ENCODE assay signal across 21 cellular contexts in the genomic region with DNA sequence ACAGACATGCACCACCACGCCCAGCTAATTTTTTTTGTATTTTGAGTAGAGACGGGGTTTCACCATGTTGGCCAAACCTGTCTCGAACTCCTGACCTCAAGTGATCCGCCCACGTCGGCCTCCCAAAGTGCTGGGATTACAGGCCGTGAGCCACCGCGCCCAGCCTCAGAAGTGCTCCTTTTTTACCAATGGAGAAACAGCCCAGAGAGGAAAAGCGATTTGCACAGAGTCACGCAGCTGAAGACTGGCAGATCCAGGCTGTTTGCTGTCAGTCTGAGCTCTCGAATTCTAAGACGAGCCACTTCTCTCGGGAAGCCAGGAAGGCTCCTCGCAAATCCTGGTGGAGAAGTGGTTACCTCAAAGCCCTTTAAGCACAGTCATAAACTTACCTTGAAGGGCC. TPM values are rescaled to one million over a fixed set of nuclear protein-coding genes. Genes with fewer than 3 reads are reported as not detected.
A peak's percentile ranks its signal among the peaks of the same experiment; 100 is the strongest.
DNase-seq lines count a peak whose midpoint lies in the region; ATAC-seq and TF ChIP-seq lines count a peak whose summit lies in the region.
"Had no signal": no experiment of that assay in that cellular context is flagged by ENCODE, and none has a peak within 500 bp of the region (broad histone marks: within the 10 kb centered on the region; RNA-seq: fewer than 3 reads in every experiment).

No MANE protein-coding gene starts in this region.

- H2BK20ac ChIP-seq in IMR-90 (ENCODE audit: low read depth, low read length), result no peak overlapping the region

- H3K36me3 Mint-ChIP-seq in chondrocyte (ENCODE audit: low read depth), result peaks cover 3% of the 10 kb centered on the region
- H3K36me3 Mint-ChIP-seq in osteocyte (ENCODE audit: unreplicated experiment), result no peaks in the 10 kb centered on the region
- H3K36me3 Mint-ChIP-seq: stimulated activated effector memory CD8-positive, alpha-beta T cell treated with anti-CD3 and anti-CD28 coated beads, Interleukin-12 subunit alpha, Interleukin-12 subunit beta, amount 100 ng/mL, for 72 hours had no signal

- H3K27me3 ChIP-seq in AG04450 (ENCODE audit: control insufficient read depth, insufficient read depth, low read length), result no peaks in the 10 kb centered on the region
- no peaks in the 10 kb centered on the region for H3K27me3 ChIP-seq in IMR-90 (ENCODE audit: control insufficient read depth, insufficient read depth, low read length)
- no peaks in the 10 kb centered on the region for H3K27me3 ChIP-seq in SJCRH30

- no peak overlapping the region for H3K9ac ChIP-seq in IMR-90 (ENCODE audit: low read depth, low read length)

- H3K4me2 ChIP-seq in IMR-90 (ENCODE audit: low read depth, low read length), result no peak overlapping the region

- no peak for DNase-seq in AG04450 (ENCODE audit: low read depth, low spot score)
- DNase-seq in IMR-90, result no peak
- DNase-seq in chondrocyte (ENCODE audit: low spot score), result no peak
- peak; percentile 64 for DNase-seq in osteocyte (ENCODE audit: extremely low spot score, unreplicated experiment)
- no peak for DNase-seq in SJCRH30
- no peak for DNase-seq in NOMO-1 treated with dmso at 0.1 percent for 144 hours (lab: John Stamatoyannopoulos, UW; ENCODE audit: unreplicated experiment)
- DNase-seq in SIG-M5 treated with dmso at 0.1 percent for 504 hours (lab: John Stamatoyannopoulos, UW; ENCODE audit: unreplicated experiment), result no peak
- DNase-seq: activated CD4-positive, alpha-beta T cell treated with anti-CD3 and anti-CD28 coated beads for 48 hours; activated T-cell treated with anti-CD3 and anti-CD28 coated beads, Interleukin-2, amount 50 U/mL, for 24 hours; AML-193; CD4-positive, alpha-beta T cell; lower lobe of right lung; NCI-H1092; NCI-H187; NCI-H774; posterior cingulate gyrus; stimulated activated CD4-positive, alpha-beta T cell treated with anti-CD3 and anti-CD28 coated beads, Interleukin-4, amount 100 ng/mL, for 24 hours had no signal

- no peak for TF ChIP-seq POLR2A in IMR-90 (IDR thresholded peaks at IDR 0.05; ENCODE audit: low read depth, low read length)

- H3K36me3 ChIP-seq in IMR-90 (ENCODE audit: control insufficient read depth, insufficient read depth, low read length) (no peaks in the 10 kb centered on the region), SJCRH30 (no peaks in the 10 kb centered on the region)
- H3K36me3 ChIP-seq: lower lobe of right lung had no signal

- peaks cover 13% of the 10 kb centered on the region for H3K9me3 ChIP-seq in AG04450 (ENCODE audit: control insufficient read depth, insufficient read depth, low read length)
- H3K9me3 ChIP-seq in IMR-90 (ENCODE audit: control insufficient read depth, insufficient read depth, low read length), result peaks cover 5% of the 10 kb centered on the region; the same call in 1 of the 2 replicates
- no peaks in the 10 kb centered on the region; the same call in 1 of the 2 replicates for H3K9me3 ChIP-seq in SJCRH30 (replicated peaks)

- no peak overlapping the region for H4K8ac ChIP-seq in IMR-90 (ENCODE audit: low read depth in 2 of 2, low read length in 2 of 2)

- H3K27me3 Mint-ChIP-seq in chondrocyte (ENCODE audit: low read depth), result no peaks in the 10 kb centered on the region
- H3K27me3 Mint-ChIP-seq in osteocyte (ENCODE audit: unreplicated experiment), result no peaks in the 10 kb centered on the region
- H3K27me3 Mint-ChIP-seq: activated T-cell treated with anti-CD3 and anti-CD28 coated beads, Interleukin-2, amount 50 U/mL, for 24 hours; brain had no signal

- no peak overlapping the region for H2BK15ac ChIP-seq in IMR-90 (ENCODE audit: low read depth, low read length)

- H3K27ac ChIP-seq in AG04450 (ENCODE audit: low read depth, low read length) (peak overlapping the region; percentile 82), IMR-90 (ENCODE audit: insufficient read depth, low read length) (0 out of 2 replicates have a peak overlapping the region, but pooled peaks have one; percentile 11), SJCRH30 (no peak overlapping the region)
- H3K27ac ChIP-seq: lower lobe of right lung had no signal

- dilution Hi-C loops in IMR-90 (cut with HindIII; ENCODE audit: low sequenced_read_pairs, unreplicated experiment), result no loop called here

- CTCF ChIA-PET in AG04450 (lab: Charles Lee), result interaction anchor here (0.7 kb wide), 1 partner anchor 778 kb away, joined by 3 read pairs; no protein-coding TSS in a partner anchor
- CTCF ChIA-PET in IMR-90 (lab: Yijun Ruan, JAX), result interaction anchor here (0.5 kb wide), 1 partner anchor 742 kb away, joined by 3 read pairs; no protein-coding TSS in a partner anchor

- no peak overlapping the region for H3K18ac ChIP-seq in IMR-90 (ENCODE audit: low read depth, low read length)

- no peak overlapping the region for H4K91ac ChIP-seq in IMR-90 (ENCODE audit: insufficient read depth, low read depth, low read length)

- no peak for TF ChIP-seq RAD21 in IMR-90 (IDR thresholded peaks at IDR 0.05; ENCODE audit: low read length)

- no peak overlapping the region for H2AK9ac ChIP-seq in IMR-90 (replicated peaks; ENCODE audit: low read depth, low read length, poor library complexity)

- no peak overlapping the region for H2BK120ac ChIP-seq in IMR-90 (ENCODE audit: low read depth, low read length)

- no peak overlapping the region for H2BK5ac ChIP-seq in IMR-90 (ENCODE audit: low read depth, low read length, poor library complexity, severe bottlenecking)

- no TSS peak for BruUV-seq in IMR-90 (replicated peaks; lab: Mats Ljungman, UMichigan)

- peaks cover 9% of the 10 kb centered on the region for H3K9me3 Mint-ChIP-seq in chondrocyte (ENCODE audit: low read depth)
- peaks cover 10% of the 10 kb centered on the region for H3K9me3 Mint-ChIP-seq in osteocyte (ENCODE audit: unreplicated experiment)
- H3K9me3 Mint-ChIP-seq: CD4-positive, alpha-beta T cell had no signal

- H3K27ac Mint-ChIP-seq in chondrocyte (ENCODE audit: unreplicated experiment) (peak overlapping the region; percentile 37), osteocyte (ENCODE audit: unreplicated experiment) (no peak overlapping the region)
- H3K27ac Mint-ChIP-seq: activated T-cell treated with anti-CD3 and anti-CD28 coated beads, Interleukin-2, amount 50 U/mL, for 24 hours; CD4-positive, alpha-beta T cell; stimulated activated effector memory CD8-positive, alpha-beta T cell treated with anti-CD3 and anti-CD28 coated beads, Interleukin-12 subunit alpha, Interleukin-12 subunit beta, amount 100 ng/mL, for 72 hours had no signal

- H3K4me3 Mint-ChIP-seq in chondrocyte (ENCODE audit: unreplicated experiment) (no peak overlapping the region), osteocyte (ENCODE audit: unreplicated experiment) (no peak overlapping the region)
- H3K4me3 Mint-ChIP-seq: activated T-cell treated with anti-CD3 and anti-CD28 coated beads, Interleukin-2, amount 50 U/mL, for 24 hours; brain; CD4-positive, alpha-beta T cell; stimulated activated effector memory CD8-positive, alpha-beta T cell treated with anti-CD3 and anti-CD28 coated beads, Interleukin-12 subunit alpha, Interleukin-12 subunit beta, amount 100 ng/mL, for 72 hours had no signal

- 89% methylated on average over 12 of the region's 15 CpGs; no CpG with 5 or more reads in 1 of the 2 experiments for WGBS in IMR-90 (ENCODE audit: extremely low coverage in 2 of 2, insufficient read length in 1 of 2), 2 experiments

- no peak overlapping the region for H2AK5ac ChIP-seq in IMR-90 (ENCODE audit: low read depth, low read length)

- H3K4ac ChIP-seq in IMR-90 (ENCODE audit: low read depth, low read length), result no peak overlapping the region

- H4K20me1 ChIP-seq in IMR-90 (ENCODE audit: insufficient read depth, low read length), result no peaks in the 10 kb centered on the region

- H3K23ac ChIP-seq in IMR-90 (ENCODE audit: low read depth, low read length), result no peak overlapping the region

- H3K4me1 Mint-ChIP-seq in chondrocyte (ENCODE audit: low read depth) (peaks cover 28% of the 10 kb centered on the region), osteocyte (ENCODE audit: unreplicated experiment) (peaks cover 18% of the 10 kb centered on the region)
- H3K4me1 Mint-ChIP-seq: stimulated activated effector memory CD8-positive, alpha-beta T cell treated with anti-CD3 and anti-CD28 coated beads, Interleukin-12 subunit alpha, Interleukin-12 subunit beta, amount 100 ng/mL, for 72 hours had no signal

- no peak for TF ChIP-seq CTCF in AG04450 (IDR thresholded peaks at IDR 0.05; ENCODE audit: low read depth, low read length)
- no peak for TF ChIP-seq CTCF in IMR-90 (conservative IDR thresholded peaks at IDR 0.05; ENCODE audit: low read depth, low read length)
- no peak for TF ChIP-seq CTCF in chondrocyte (IDR thresholded peaks at IDR 0.05)
- TF ChIP-seq CTCF in osteocyte (IDR thresholded peaks at IDR 0.05), result no peak

- H3K14ac ChIP-seq in IMR-90 (replicated peaks; ENCODE audit: low read depth, low read length), result no peak overlapping the region

- H3K4me1 ChIP-seq in IMR-90 (ENCODE audit: control insufficient read depth, insufficient read depth, low read length) (peaks cover 16% of the 10 kb centered on the region; the same call in 1 of the 2 replicates), SJCRH30 (peaks cover 14% of the 10 kb centered on the region)
- H3K4me1 ChIP-seq: lower lobe of right lung had no signal

- intact Hi-C loops in IMR-90 (cut with micrococcal nuclease), result no loop called here

- H2AFZ ChIP-seq in IMR-90 (replicated peaks; ENCODE audit: low read length, poor library complexity), result no peak overlapping the region

- no peaks in the 10 kb centered on the region for H3K79me1 ChIP-seq in IMR-90 (ENCODE audit: low read depth in 1 of 2, low read length in 2 of 2)

- ATAC-seq in IMR-90 (ENCODE audit: low read depth) (no peak), GM19455 (IDR thresholded peaks at IDR 0.05; ENCODE audit: unreplicated experiment) (no peak)
- ATAC-seq: sciatic nerve; stimulated activated effector memory CD8-positive, alpha-beta T cell treated with anti-CD3 and anti-CD28 coated beads, Interleukin-12 subunit alpha, Interleukin-12 subunit beta, amount 100 ng/mL, for 72 hours had no signal

- H3K56ac ChIP-seq in IMR-90 (ENCODE audit: extremely low read depth, insufficient read depth, low read length), result no peak overlapping the region

- no peak overlapping the region for H4K5ac ChIP-seq in IMR-90 (ENCODE audit: low read depth, low read length)

- in situ Hi-C loops in IMR-90 (cut with MboI; ENCODE audit: low sequenced_read_pairs), result no loop called here

- H3K4me3 ChIP-seq in AG04450 (ENCODE audit: low read depth, low read length) (no peak overlapping the region), IMR-90 (ENCODE audit: insufficient read depth, low read depth, low read length) (no peak overlapping the region), SJCRH30 (no peak overlapping the region)
- H3K4me3 ChIP-seq: lower lobe of right lung had no signal

- POLR2A ChIA-PET in AG04450 (lab: Yijun Ruan, JAX) (interaction anchor here (0.7 to 2.1 kb wide), 2 partner anchors 17 to 24 kb away, joined by 4 to 15 read pairs; no protein-coding TSS in a partner anchor), IMR-90 (lab: Charles Lee; ENCODE audit: unreplicated experiment) (no interaction called here)

- H3K9me1 ChIP-seq in IMR-90 (ENCODE audit: insufficient read depth, low read length), result 0 out of 2 replicates have a peak, but pooled peaks cover 4% of the 10 kb centered on the region

RNA-seq across cellular contexts. Expression of a gene that starts 57.4 kb away (rescaled TPM):
- polyA plus RNA-seq in AG04450 (2011; rRNA removed), result 2.2 and 3.3 TPM in 2 replicates
- 7.0 and 9.5 TPM in 2 replicates for polyA minus RNA-seq in AG04450 (2011; rRNA and poly(A)+ RNA removed)
- 1.1 and 1.6 TPM in 2 replicates for total RNA-seq in IMR-90 (2012; rRNA removed)
- polyA plus RNA-seq in IMR-90 (2012; rRNA removed), result 1.3 and 1.5 TPM in 2 replicates
- polyA plus RNA-seq in IMR-90 (2012; cell fraction: cytosol; rRNA removed), result 1.0 and 1.4 TPM in 2 replicates
- polyA plus RNA-seq in IMR-90 (2012; cell fraction: nucleus; rRNA removed; ENCODE audit: low replicate concordance), result 3.7 and 4.4 TPM in 2 replicates
- 9.5 to 12.2 TPM (median 10.9 TPM) in 3 replicates for total RNA-seq in chondrocyte
- 5.4 and 5.6 TPM in 2 replicates for total RNA-seq in osteocyte
- total RNA-seq in SJCRH30 (2014; rRNA removed; shearing (Covaris generic)), result 3.4 and 6.0 TPM in 2 replicates
